18 cellular contexts compared by ENCODE assay signal in genomic region chr3:59320080-59320479, GRCh38.
DNase-seq lines count a peak whose midpoint lies in the region; ATAC-seq and TF ChIP-seq lines count a peak whose summit lies in the region.
"Had no signal": no experiment of that assay in that cellular context is flagged by ENCODE, and none has a peak within 500 bp of the region (broad histone marks: within the 10 kb centered on the region; RNA-seq: fewer than 3 reads in every experiment).

No MANE protein-coding gene starts in this region.

- ATAC-seq in right cardiac atrium = no peak
- no peak for ATAC-seq in gastroesophageal sphincter
- ATAC-seq: activated T-helper 17 cell treated with anti-CD3 and anti-CD28 coated beads, Interleukin-2, amount 50 U/mL, for 72 hours had no signal

- H3K27me3 ChIP-seq in right cardiac atrium (ENCODE audit: control insufficient read depth, insufficient read depth) (no peaks in the 10 kb centered on the region), gastroesophageal sphincter (no peaks in the 10 kb centered on the region)

- H3K9me3 ChIP-seq in right cardiac atrium (ENCODE audit: control insufficient read depth, low read length) = no peaks in the 10 kb centered on the region
- no peaks in the 10 kb centered on the region for H3K9me3 ChIP-seq in gastroesophageal sphincter
- H3K9me3 ChIP-seq: thoracic aorta had no signal

- intact Hi-C loops in right cardiac atrium (cut with DNase I) = no loop called here

- no peaks in the 10 kb centered on the region for H3K36me3 ChIP-seq in gastroesophageal sphincter
- H3K36me3 ChIP-seq: thoracic aorta had no signal

- WGBS in right cardiac atrium = 75% methylated on average over 4 of the region's 4 CpGs
- 94% methylated on average over 3 of the region's 4 CpGs; no CpG with 5 or more reads in 1 of the 2 donors for WGBS in gastroesophageal sphincter (ENCODE audit: low coverage in 1 of 2), 2 donors

- DNase-seq in DMS53 treated with DMSO at 0.1 percent for 48 hours (lab: John Stamatoyannopoulos, UW; ENCODE audit: unreplicated experiment) (peak; percentile 70), NCI-H187 treated with DMSO at 0.1 percent for 48 hours (lab: John Stamatoyannopoulos, UW) (peak; percentile 15), SK-N-DZ (ENCODE audit: low spot score) (peak; percentile 50), mucosa of gallbladder (ENCODE audit: low spot score) (peak; percentile 13), NCI-H1436 treated with DMSO at 0.1 percent for 48 hours (lab: John Stamatoyannopoulos, UW) (no peak), activated gamma-delta T cell treated with Interleukin-2 at 50 U/mL for 16 hours (no peak), right cardiac atrium (no peak)
- DNase-seq: activated CD4-positive, alpha-beta memory T cell treated with anti-CD3 and anti-CD28 coated beads for 36 hours; foreskin melanocyte; KG1; mammary epithelial cell; occipital lobe; stimulated activated CD4-positive, alpha-beta T cell treated with anti-CD3 and anti-CD28 coated beads, Interleukin-4, amount 100 ng/mL, for 1 hour had no signal

- H3K27ac ChIP-seq in right cardiac atrium (ENCODE audit: low read length) (no peak overlapping the region), gastroesophageal sphincter (no peak overlapping the region)
- H3K27ac ChIP-seq: HL-60, SK-N-MC, thoracic aorta had no signal

- no peak for TF ChIP-seq CTCF in gastroesophageal sphincter (IDR thresholded peaks at IDR 0.05)

- no peak overlapping the region for H3K4me3 ChIP-seq in right cardiac atrium (ENCODE audit: low read length)
- no peak overlapping the region for H3K4me3 ChIP-seq in gastroesophageal sphincter
- H3K4me3 ChIP-seq: SK-N-MC, thoracic aorta had no signal

- TF ChIP-seq EP300 in gastroesophageal sphincter (IDR thresholded peaks at IDR 0.05) = no peak

- TF ChIP-seq POLR2A in gastroesophageal sphincter (IDR thresholded peaks at IDR 0.05) = no peak

- no peaks in the 10 kb centered on the region for H3K4me1 ChIP-seq in right cardiac atrium (ENCODE audit: control insufficient read depth, insufficient read depth, low read length)
- H3K4me1 ChIP-seq in gastroesophageal sphincter = no peaks in the 10 kb centered on the region

Comparison
In these comparisons a context has a peak if more than half of its experiments do, and no peak if none do; other contexts are left out.
1. DNase-seq: peak in DMS53 treated with DMSO at 0.1 percent for 48 hours (single experiment), NCI-H187 treated with DMSO at 0.1 percent for 48 hours (single experiment), SK-N-DZ (single experiment) and mucosa of gallbladder (single experiment); none in NCI-H1436 treated with DMSO at 0.1 percent for 48 hours (single experiment), activated gamma-delta T cell treated with Interleukin-2 at 50 U/mL for 16 hours (single experiment) and right cardiac atrium (0 of 3).